8 cellular contexts compared by ENCODE assay signal in the genomic region with DNA sequence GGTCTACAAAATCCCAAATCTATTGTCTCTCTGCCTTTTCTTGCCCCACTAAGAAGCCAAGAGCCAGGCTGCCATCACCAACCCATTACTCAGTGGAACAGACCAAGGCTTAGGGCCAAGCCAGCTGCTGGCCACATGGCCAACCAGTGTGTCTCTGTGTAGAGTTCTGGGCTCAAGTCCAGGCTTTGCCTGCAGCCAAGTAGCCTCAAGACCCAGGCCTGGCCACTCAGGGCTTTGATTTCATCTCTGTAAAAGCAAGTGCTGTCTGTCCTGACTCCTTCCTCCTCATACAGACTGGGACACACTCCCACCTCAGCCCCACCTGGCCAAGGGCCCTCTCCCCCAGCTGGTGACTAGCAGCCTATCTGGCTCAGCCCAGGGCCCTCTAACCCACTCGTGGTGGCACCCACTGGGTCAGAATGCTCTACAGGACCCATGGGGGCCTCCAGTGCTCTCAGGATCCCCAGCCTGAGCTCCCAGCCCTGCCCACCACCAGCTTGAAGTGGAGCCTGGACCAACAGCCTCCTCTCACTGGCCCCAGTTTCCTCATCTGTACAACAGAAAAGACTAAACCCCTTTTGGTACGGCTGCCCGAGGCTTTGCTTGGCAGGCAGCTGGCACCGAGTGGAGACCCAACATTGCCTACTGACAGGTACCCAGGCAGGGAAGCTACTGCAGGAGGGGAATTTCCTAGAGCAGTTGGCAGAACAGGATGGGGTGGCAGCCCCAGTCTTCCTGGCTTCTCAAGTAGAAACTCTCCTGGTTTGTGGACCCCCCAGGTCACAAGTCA. TPM values are rescaled to one million over a fixed set of nuclear protein-coding genes. Genes with fewer than 3 reads are reported as not detected.
A peak's percentile ranks its signal among the peaks of the same experiment; 100 is the strongest.
DNase-seq lines count a peak whose midpoint lies in the region; ATAC-seq and TF ChIP-seq lines count a peak whose summit lies in the region.

No MANE protein-coding gene starts in this region.

- peaks cover 21% of the 10 kb centered on the region for H3K27me3 Mint-ChIP-seq in HFFc6 (ENCODE audit: insufficient read depth)
- H3K27me3 Mint-ChIP-seq in stimulated activated naive CD8-positive, alpha-beta T cell treated with anti-CD3 and anti-CD28 coated beads, Interleukin-15, amount 100 ng/mL, for 72 hours = no peaks in the 10 kb centered on the region

- peaks cover 13% of the 10 kb centered on the region; the same call in 1 of the 2 replicates for H3K27me3 ChIP-seq in iPS-20b (ENCODE audit: insufficient read depth, low read length)

- ATAC-seq in stimulated activated naive CD8-positive, alpha-beta T cell treated with anti-CD3 and anti-CD28 coated beads, Interleukin-15, amount 100 ng/mL, for 72 hours = no peak
- ATAC-seq in GM21619 (IDR thresholded peaks at IDR 0.05; ENCODE audit: unreplicated experiment) (no peak), HG03520 (IDR thresholded peaks at IDR 0.05; ENCODE audit: unreplicated experiment) (no peak)

- DNase-seq in HFFc6 = peak; percentile 72
- DNase-seq in amniotic epithelial cell (ENCODE audit: low read depth) = peak; percentile 60
- DNase-seq in stimulated activated naive CD8-positive, alpha-beta T cell treated with anti-CD3 and anti-CD28 coated beads, Interleukin-15, amount 100 ng/mL, for 72 hours = no peak
- no peak for DNase-seq in stimulated activated CD4-positive, alpha-beta T cell treated with anti-CD3 and anti-CD28 coated beads, Interleukin-4, amount 100 ng/mL, for 1 hour
- DNase-seq in GF-D8 (lab: John Stamatoyannopoulos, UW) = no peak

- peaks cover 35% of the 10 kb centered on the region; the same call in 1 of the 2 replicates for H3K36me3 ChIP-seq in iPS-20b (ENCODE audit: insufficient read depth, low read depth, low read length)

- peak overlapping the region; percentile 62 for H3K4me3 Mint-ChIP-seq in HFFc6
- H3K4me3 Mint-ChIP-seq in stimulated activated naive CD8-positive, alpha-beta T cell treated with anti-CD3 and anti-CD28 coated beads, Interleukin-15, amount 100 ng/mL, for 72 hours = peak overlapping the region; percentile 71 to 76

- H3K9ac ChIP-seq in iPS-20b (ENCODE audit: low read depth, low read length) = peak overlapping the region; percentile 48; the same call in 1 of the 2 replicates

- H3K4me1 ChIP-seq in iPS-20b (ENCODE audit: insufficient read depth, low read length) = peaks cover 24% of the 10 kb centered on the region

- H3K9me3 Mint-ChIP-seq in HFFc6 = no peaks in the 10 kb centered on the region
- H3K9me3 Mint-ChIP-seq in stimulated activated naive CD8-positive, alpha-beta T cell treated with anti-CD3 and anti-CD28 coated beads, Interleukin-15, amount 100 ng/mL, for 72 hours = no peaks in the 10 kb centered on the region

- no peak overlapping the region for H3K4me3 ChIP-seq in iPS-20b (ENCODE audit: low read length)

- H3K4me1 Mint-ChIP-seq in HFFc6 (ENCODE audit: low read depth) = peaks cover 67% of the 10 kb centered on the region
- peaks cover 92% of the 10 kb centered on the region for H3K4me1 Mint-ChIP-seq in stimulated activated naive CD8-positive, alpha-beta T cell treated with anti-CD3 and anti-CD28 coated beads, Interleukin-15, amount 100 ng/mL, for 72 hours

- no peaks in the 10 kb centered on the region for H3K9me3 ChIP-seq in iPS-20b (ENCODE audit: insufficient read depth, low read depth, low read length)

- no peak for TF ChIP-seq CTCF in HFFc6 (IDR thresholded peaks at IDR 0.05)

- no peak overlapping the region for H3K27ac ChIP-seq in iPS-20b (ENCODE audit: low read length)

- peak overlapping the region; percentile 65; the same call in 1 of the 2 replicates for H3K27ac Mint-ChIP-seq in HFFc6
- H3K27ac Mint-ChIP-seq in stimulated activated naive CD8-positive, alpha-beta T cell treated with anti-CD3 and anti-CD28 coated beads, Interleukin-15, amount 100 ng/mL, for 72 hours = peak overlapping the region; percentile 69 to 76

- peaks cover 12% of the 10 kb centered on the region for H3K36me3 Mint-ChIP-seq in HFFc6 (ENCODE audit: low read depth)

RNA-seq across cellular contexts. Expression of a gene that starts 14.4 kb away (rescaled TPM):
- total RNA-seq in HFFc6 (2021; fragmentation: NEBNext Ultra II Directional; extraction: Animal tissue kit (Norgen Biotek cat#: 25700)) = 10 to 100 TPM; 34.9 to 51.7 (median 40.5) TPM

Comparison
In these comparisons a context has a peak if more than half of its experiments do, and no peak if none do; other contexts are left out.
1. DNase-seq: peak in HFFc6 (single experiment) and amniotic epithelial cell (single experiment); none in stimulated activated naive CD8-positive, alpha-beta T cell treated with anti-CD3 and anti-CD28 coated beads, Interleukin-15, amount 100 ng/mL, for 72 hours (0 of 2), stimulated activated CD4-positive, alpha-beta T cell treated with anti-CD3 and anti-CD28 coated beads, Interleukin-4, amount 100 ng/mL, for 1 hour (single experiment) and GF-D8 (single experiment).